Comparison of ENCODE assay signal across 8 cellular contexts in genomic region chr5:14676320-14676719, GRCh38. TPM values are rescaled to one million over a fixed set of nuclear protein-coding genes. Genes with fewer than 3 reads are reported as not detected.
A peak's percentile ranks its signal among the peaks of the same experiment; 100 is the strongest.
DNase-seq lines count a peak whose midpoint lies in the region; ATAC-seq lines count a peak whose summit lies in the region.

No MANE protein-coding gene starts in this region.

- intact Hi-C loops in left colon (cut with DNase I, micrococcal nuclease), result no loop called here

- peaks cover 97% of the 10 kb centered on the region for H3K36me3 Mint-ChIP-seq in activated T-helper 17 cell treated with anti-CD3 and anti-CD28 coated beads, Interleukin-2, amount 50 U/mL, for 72 hours (ENCODE audit: low read depth)

- H3K4me1 Mint-ChIP-seq in activated T-helper 17 cell treated with anti-CD3 and anti-CD28 coated beads, Interleukin-2, amount 50 U/mL, for 72 hours, result peaks cover 58% of the 10 kb centered on the region

- H3K4me3 Mint-ChIP-seq in activated T-helper 17 cell treated with anti-CD3 and anti-CD28 coated beads, Interleukin-2, amount 50 U/mL, for 72 hours, result peak overlapping the region; percentile 95

- peak; percentile 49 for ATAC-seq in GM21423 (IDR thresholded peaks at IDR 0.05; ENCODE audit: unreplicated experiment)
- ATAC-seq in HG03571 (IDR thresholded peaks at IDR 0.05; ENCODE audit: unreplicated experiment), result peak; percentile 46
- ATAC-seq in activated T-helper 17 cell treated with anti-CD3 and anti-CD28 coated beads, Interleukin-2, amount 50 U/mL, for 72 hours (replicated peaks), result peak; percentile 78
- ATAC-seq in left colon, result peak; percentile 55

- DNase-seq in Daoy (ENCODE audit: low read depth) (peak; percentile 38), left colon (peak in 1 of 2 donors; percentile 33), putamen (ENCODE audit: low spot score) (no peak), epidermal melanocyte (ENCODE audit: insufficient read length, low spot score) (no peak), SHP77 treated with DMSO at 0.1 percent for 48 hours (lab: John Stamatoyannopoulos, UW) (no peak)

- H3K27ac Mint-ChIP-seq in activated T-helper 17 cell treated with anti-CD3 and anti-CD28 coated beads, Interleukin-2, amount 50 U/mL, for 72 hours, result peak overlapping the region; percentile 97

- H3K27me3 Mint-ChIP-seq in activated T-helper 17 cell treated with anti-CD3 and anti-CD28 coated beads, Interleukin-2, amount 50 U/mL, for 72 hours, result no peaks in the 10 kb centered on the region

- H3K9me3 Mint-ChIP-seq in activated T-helper 17 cell treated with anti-CD3 and anti-CD28 coated beads, Interleukin-2, amount 50 U/mL, for 72 hours, result no peaks in the 10 kb centered on the region

RNA-seq across cellular contexts. Expression of gene OTULIN, which starts 11.8 kb away (rescaled TPM):
- 13.6 and 29.2 TPM in 2 replicates for total RNA-seq in Daoy (2014; rRNA removed; shearing (Covaris generic))
- 10 to 100 TPM; 67.2 to 73.9 TPM for total RNA-seq in activated T-helper 17 cell treated with anti-CD3 and anti-CD28 coated beads, Interleukin-2, amount 50 U/mL, for 72 hours
- total RNA-seq in left colon, result 10 to 100 TPM; 24.1 TPM
